ENCODE assay signal across 6 cellular contexts in genomic region chr21:46699104-46699503, GRCh38.
DNase-seq lines count a peak whose midpoint lies in the region; ATAC-seq and TF ChIP-seq lines count a peak whose summit lies in the region.
"Not testable (repeated sequence)": the region's sequence is repeated elsewhere in the genome, so short reads cannot be mapped to it uniquely, and the experiment has no call there.

No MANE protein-coding gene starts in this region.

- not testable (repeated sequence) for H3K4me1 Mint-ChIP-seq in activated naive CD8-positive, alpha-beta T cell treated with anti-CD3 and anti-CD28 coated beads, Interleukin-2, amount 10 ng/mL, durations not matched to agents 7 days and 5 days; natural killer cell treated with Interleukin-12 subunit alpha and Interleukin-12 subunit beta and Interleukin-15 and Interleukin-18, amount 100 ng/mL, for 72 hours (ENCODE audit: low read depth in 2 of 2)

- POLR2A ChIA-PET in activated naive CD8-positive, alpha-beta T cell treated with anti-CD3 and anti-CD28 coated beads, Interleukin-2, amount 10 ng/mL, durations not matched to agents 7 days and 5 days (lab: Charles Lee) = not testable (repeated sequence)

- not testable (repeated sequence) for H3K4me3 Mint-ChIP-seq in activated naive CD8-positive, alpha-beta T cell treated with anti-CD3 and anti-CD28 coated beads, Interleukin-2, amount 10 ng/mL, durations not matched to agents 7 days and 5 days; natural killer cell treated with Interleukin-12 subunit alpha and Interleukin-12 subunit beta and Interleukin-15 and Interleukin-18, amount 100 ng/mL, for 72 hours

- not testable (repeated sequence) for H3K27ac Mint-ChIP-seq in activated naive CD8-positive, alpha-beta T cell treated with anti-CD3 and anti-CD28 coated beads, Interleukin-2, amount 10 ng/mL, durations not matched to agents 7 days and 5 days; natural killer cell treated with Interleukin-12 subunit alpha and Interleukin-12 subunit beta and Interleukin-15 and Interleukin-18, amount 100 ng/mL, for 72 hours

- not testable (repeated sequence) for H3K27me3 ChIP-seq in foreskin keratinocyte

- H3K9me3 Mint-ChIP-seq in activated naive CD8-positive, alpha-beta T cell treated with anti-CD3 and anti-CD28 coated beads, Interleukin-2, amount 10 ng/mL, durations not matched to agents 7 days and 5 days; natural killer cell treated with Interleukin-12 subunit alpha and Interleukin-12 subunit beta and Interleukin-15 and Interleukin-18, amount 100 ng/mL, for 72 hours: not testable (repeated sequence)

- not testable (repeated sequence) for H3K27ac ChIP-seq in foreskin keratinocyte

- peak; percentile 71 for ATAC-seq in GM19397 (IDR thresholded peaks at IDR 0.05; ENCODE audit: unreplicated experiment)
- ATAC-seq in activated naive CD8-positive, alpha-beta T cell treated with anti-CD3 and anti-CD28 coated beads, Interleukin-2, amount 10 ng/mL, durations not matched to agents 7 days and 5 days (ENCODE audit: low read depth) = peak; percentile 84
- peak; percentile 60 for ATAC-seq in foreskin keratinocyte
- ATAC-seq in left lobe of liver = peak; percentile 64
- peak in 1 of 2 donors; percentile 98 for ATAC-seq in natural killer cell treated with Interleukin-12 subunit alpha and Interleukin-12 subunit beta and Interleukin-15 and Interleukin-18, amount 100 ng/mL, for 72 hours

- TF ChIP-seq CTCF in foreskin keratinocyte (conservative IDR thresholded peaks at IDR 0.05) = not testable (repeated sequence)

- DNase-seq in T follicular helper cell (ENCODE audit: low read depth) = peak; percentile 17
- DNase-seq in activated naive CD8-positive, alpha-beta T cell treated with anti-CD3 and anti-CD28 coated beads, Interleukin-2, amount 10 ng/mL, durations not matched to agents 7 days and 5 days; foreskin keratinocyte; left lobe of liver (ENCODE audit: low spot score): not testable (repeated sequence)
- DNase-seq in natural killer cell treated with Interleukin-12 subunit alpha and Interleukin-12 subunit beta and Interleukin-15 and Interleukin-18, amount 100 ng/mL, for 72 hours (ENCODE audit: low spot score) = peak; percentile 66

- not testable (repeated sequence) for H3K36me3 Mint-ChIP-seq in activated naive CD8-positive, alpha-beta T cell treated with anti-CD3 and anti-CD28 coated beads, Interleukin-2, amount 10 ng/mL, durations not matched to agents 7 days and 5 days; natural killer cell treated with Interleukin-12 subunit alpha and Interleukin-12 subunit beta and Interleukin-15 and Interleukin-18, amount 100 ng/mL, for 72 hours

- H3K27me3 Mint-ChIP-seq in activated naive CD8-positive, alpha-beta T cell treated with anti-CD3 and anti-CD28 coated beads, Interleukin-2, amount 10 ng/mL, durations not matched to agents 7 days and 5 days; natural killer cell treated with Interleukin-12 subunit alpha and Interleukin-12 subunit beta and Interleukin-15 and Interleukin-18, amount 100 ng/mL, for 72 hours: not testable (repeated sequence)

- not testable (repeated sequence) for H3K4me1 ChIP-seq in foreskin keratinocyte
